ENCODE assay signal across 25 cellular contexts in the genomic region with DNA sequence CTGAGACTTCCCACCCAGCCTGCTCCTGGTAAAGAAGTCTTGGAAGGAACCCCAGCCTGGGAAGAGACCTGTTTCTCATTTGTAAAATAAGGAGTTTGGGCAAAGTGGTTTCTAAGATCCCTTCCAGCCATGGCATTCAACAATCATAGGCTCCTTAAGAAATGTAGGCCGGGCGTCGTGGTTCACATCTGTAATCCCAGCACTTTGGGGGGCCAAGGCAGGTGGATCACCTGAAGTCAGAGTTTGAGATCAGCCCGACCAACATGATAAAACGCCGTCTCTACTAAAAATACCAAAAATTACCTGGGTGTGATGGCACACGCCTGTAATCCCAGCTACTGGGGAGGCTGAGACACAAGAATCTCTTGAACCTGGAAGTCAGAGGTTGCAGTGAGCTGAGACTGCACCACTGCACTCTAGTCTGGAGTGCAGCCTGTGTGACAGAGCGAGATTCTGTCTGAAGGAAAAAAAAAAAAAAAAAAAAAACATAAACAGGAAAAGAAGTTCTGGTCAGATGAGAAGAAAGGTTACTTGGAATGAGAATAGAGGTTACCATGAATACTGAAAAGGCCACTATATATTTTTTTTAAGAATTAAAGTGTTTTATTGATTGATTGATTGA. TPM values are rescaled to one million over a fixed set of nuclear protein-coding genes. Genes with fewer than 3 reads are reported as not detected.
A peak's percentile ranks its signal among the peaks of the same experiment; 100 is the strongest.
DNase-seq lines count a peak whose midpoint lies in the region; TF ChIP-seq lines count a peak whose summit lies in the region.
"Had no signal": no experiment of that assay in that cellular context is flagged by ENCODE, and none has a peak within 500 bp of the region (broad histone marks: within the 10 kb centered on the region; RNA-seq: fewer than 3 reads in every experiment).

No MANE protein-coding gene starts in this region.

- CTCF ChIA-PET in PC-9 (lab: Charles Lee), result no interaction called here

- intact Hi-C loops in PC-9 (cut with micrococcal nuclease; ENCODE audit: unreplicated experiment), result loop anchor here (1.0 to 5.0 kb wide), 6 partner anchors 16 to 117 kb away; partner anchors contain the start of genes DLG5 and POLR3A

- H4K12ac ChIP-seq in trophoblast cell (ENCODE audit: low read depth, low read length), result no peak overlapping the region

- H3K14ac ChIP-seq in trophoblast cell (ENCODE audit: low read length), result no peak overlapping the region

- H3K27me3 ChIP-seq in ACC112 (ENCODE audit: insufficient read depth, low read length) (no peaks in the 10 kb centered on the region), PC-9 (ENCODE audit: insufficient read depth, low read depth) (no peaks in the 10 kb centered on the region), hepatocyte (no peaks in the 10 kb centered on the region), trophoblast cell (ENCODE audit: insufficient read depth, low read length) (no peaks in the 10 kb centered on the region), brain microvascular endothelial cell (replicated peaks) (no peaks in the 10 kb centered on the region)
- H3K27me3 ChIP-seq: cardiac muscle cell, right atrium auricular region, thyroid gland had no signal

- H3K36me3 ChIP-seq in ACC112 (ENCODE audit: insufficient read depth, low read length) (no peaks in the 10 kb centered on the region), PC-9 (ENCODE audit: low read depth) (no peaks in the 10 kb centered on the region), hepatocyte (replicated peaks; ENCODE audit: insufficient read depth, low read depth) (no peaks in the 10 kb centered on the region), trophoblast cell (ENCODE audit: control insufficient read depth in 1 of 2, insufficient read depth in 2 of 2, low read length in 2 of 2) (peaks cover 2 to 6% of the 10 kb centered on the region in 2 experiments), brain microvascular endothelial cell (replicated peaks) (no peaks in the 10 kb centered on the region)
- H3K36me3 ChIP-seq: cardiac muscle cell, right atrium auricular region, thyroid gland had no signal

- no peak overlapping the region for H3K4me3 ChIP-seq in ACC112 (ENCODE audit: low read depth, low read length)
- no peak overlapping the region for H3K4me3 ChIP-seq in PC-9
- H3K4me3 ChIP-seq in hepatocyte, result no peak overlapping the region
- H3K4me3 ChIP-seq in trophoblast cell (ENCODE audit: low read depth, low read length), result no peak overlapping the region
- no peak overlapping the region for H3K4me3 ChIP-seq in brain microvascular endothelial cell (ENCODE audit: low read depth, low read length)
- H3K4me3 ChIP-seq: cardiac muscle cell, right atrium auricular region, SK-N-MC, thyroid gland had no signal

- peak overlapping the region; percentile 8 for H4K91ac ChIP-seq in trophoblast cell (ENCODE audit: low read depth, low read length)

- no TSS peak for BruUV-seq in PC-9 (replicated peaks; lab: Mats Ljungman, UMichigan)

- H3K79me2 ChIP-seq in ACC112 (ENCODE audit: control insufficient read depth, insufficient read depth, low read length, unreplicated experiment), result peaks cover 65% of the 10 kb centered on the region
- peaks cover 92% of the 10 kb centered on the region for H3K79me2 ChIP-seq in PC-9 (ENCODE audit: low read depth)
- H3K79me2 ChIP-seq in hepatocyte, result peaks cover 90% of the 10 kb centered on the region
- peaks cover 9% of the 10 kb centered on the region for H3K79me2 ChIP-seq in trophoblast cell (ENCODE audit: control insufficient read depth, insufficient read depth, low read length, poor library complexity)

- no peak overlapping the region for H4K8ac ChIP-seq in trophoblast cell (ENCODE audit: low read depth, low read length)

- no peak overlapping the region for H2BK120ac ChIP-seq in trophoblast cell (ENCODE audit: insufficient read depth, low read length, poor library complexity)

- H4K20me1 ChIP-seq in PC-9 (ENCODE audit: insufficient read depth) (no peaks in the 10 kb centered on the region; the same call in 1 of the 2 replicates), hepatocyte (ENCODE audit: insufficient read depth, poor library complexity, severe bottlenecking) (peaks cover 19% of the 10 kb centered on the region)

- no peak overlapping the region for H2BK12ac ChIP-seq in trophoblast cell (ENCODE audit: low read length)

- no peak overlapping the region for H3K9ac ChIP-seq in trophoblast cell (ENCODE audit: low read length)

- peaks cover 25% of the 10 kb centered on the region; the same call in 1 of the 2 replicates for H3F3A ChIP-seq in PC-9 (ENCODE audit: insufficient read depth, low read depth)

- H3K9me2 ChIP-seq in PC-9 (ENCODE audit: insufficient read depth) (no peaks in the 10 kb centered on the region), hepatocyte (replicated peaks; ENCODE audit: insufficient read depth) (no peaks in the 10 kb centered on the region)

- H3K4ac ChIP-seq in trophoblast cell (ENCODE audit: low read depth, low read length), result peak overlapping the region; percentile 49

- H3K27ac ChIP-seq in ACC112 (ENCODE audit: low read depth, low read length) (peak overlapping the region; percentile 73; the same call in 1 of the 2 replicates), PC-9 (peak overlapping the region; percentile 43), hepatocyte (peak overlapping the region; percentile 79), trophoblast cell (ENCODE audit: low read depth, low read length) (peak overlapping the region; percentile 57), brain microvascular endothelial cell (no peak overlapping the region)
- H3K27ac ChIP-seq: cardiac muscle cell, right atrium auricular region, SK-N-MC had no signal

- TF ChIP-seq CTCF in PC-9 (conservative IDR thresholded peaks at IDR 0.05), result no peak
- no peak for TF ChIP-seq CTCF in hepatocyte (IDR thresholded peaks at IDR 0.05; ENCODE audit: poor library complexity)
- TF ChIP-seq CTCF in brain microvascular endothelial cell (IDR thresholded peaks at IDR 0.05; ENCODE audit: low read depth, low read length, missing control alignments), result no peak

- no peak overlapping the region for H2AFZ ChIP-seq in ACC112 (ENCODE audit: low read length, unreplicated experiment)
- H2AFZ ChIP-seq in PC-9, result no peak overlapping the region
- H2AFZ ChIP-seq in hepatocyte, result no peak overlapping the region
- no peak overlapping the region for H2AFZ ChIP-seq in trophoblast cell (ENCODE audit: insufficient read depth, low read length, poor library complexity)

- no peak overlapping the region for H3K23ac ChIP-seq in trophoblast cell (ENCODE audit: low read length)

- H3K79me1 ChIP-seq in trophoblast cell (ENCODE audit: low read length), result peaks cover 6% of the 10 kb centered on the region

- no peaks in the 10 kb centered on the region for H3K9me3 ChIP-seq in PC-9 (ENCODE audit: insufficient read depth, low read depth)
- H3K9me3 ChIP-seq in hepatocyte (ENCODE audit: low read depth), result no peaks in the 10 kb centered on the region
- no peaks in the 10 kb centered on the region for H3K9me3 ChIP-seq in trophoblast cell (ENCODE audit: insufficient read depth, low read depth, low read length)
- H3K9me3 ChIP-seq: right atrium auricular region, thyroid gland had no signal

- in situ Hi-C loops in brain microvascular endothelial cell (cut with HindIII; ENCODE audit: low pct_ligation_motif_present, low sequenced_read_pairs), result no loop called here

- POLR2A ChIA-PET in PC-9 (lab: Charles Lee; ENCODE audit: unreplicated experiment), result no interaction called here

- H2BK5ac ChIP-seq in trophoblast cell (ENCODE audit: low read depth, low read length, poor library complexity), result no peak overlapping the region

- H3K18ac ChIP-seq in trophoblast cell (ENCODE audit: low read length), result peak overlapping the region; percentile 17

- H3K4me1 ChIP-seq in ACC112 (ENCODE audit: control insufficient read depth, insufficient read depth, low read length, unreplicated experiment) (peaks cover 34% of the 10 kb centered on the region), PC-9 (replicated peaks; ENCODE audit: insufficient read depth) (peaks cover 27% of the 10 kb centered on the region), hepatocyte (ENCODE audit: insufficient read depth) (peaks cover 38% of the 10 kb centered on the region), trophoblast cell (ENCODE audit: control insufficient read depth in 1 of 2, insufficient read depth in 2 of 2, low read length in 2 of 2) (peaks cover 15 to 22% of the 10 kb centered on the region in 2 experiments)

- H3K4me2 ChIP-seq in PC-9 (peak overlapping the region; percentile 50), hepatocyte (peak overlapping the region; percentile 56), trophoblast cell (ENCODE audit: low read length) (no peak overlapping the region)

- 86% methylated on average over 8 of the region's 8 CpGs for WGBS in hepatocyte (ENCODE audit: low lambda C conversion rate, missing lambda C conversion rate)
- no CpG with 5 or more reads among the region's 8 CpGs for WGBS in trophoblast cell (ENCODE audit: extremely low coverage, insufficient coverage, insufficient read length)

- no peak overlapping the region for H2AK5ac ChIP-seq in trophoblast cell (ENCODE audit: low read length)

- DNase-seq in PC-9 (no peak), hepatocyte (ENCODE audit: low spot score) (no peak), trophoblast cell (no peak), globus pallidus (ENCODE audit: low spot score) (no peak), SW 1271 (lab: John Stamatoyannopoulos, UW) (no peak), brain microvascular endothelial cell (no peak), SIG-M5 treated with dmso at 0.1 percent for 504 hours (lab: John Stamatoyannopoulos, UW; ENCODE audit: unreplicated experiment) (no peak)
- DNase-seq: activated CD4-positive, alpha-beta T cell treated with anti-CD3 and anti-CD28 coated beads for 4 hours; activated CD8-positive, alpha-beta memory T cell treated with anti-CD3 and anti-CD28 coated beads for 24 hours; activated naive CD4-positive, alpha-beta T cell; activated T-cell treated with anti-CD3 and anti-CD28 coated beads, Interleukin-2, amount 50 U/mL, for 24 hours; cortex of kidney; DMS79; MV-4-11; naive B cell; NCI-H1694; NCI-H510A treated with DMSO at 0.1 percent for 48 hours; stimulated activated CD4-positive, alpha-beta T cell treated with anti-CD3 and anti-CD28 coated beads, Interleukin-4, amount 100 ng/mL, for 4 hours; stimulated activated naive CD4-positive, alpha-beta T cell treated with Interleukin-2 at 50 U/mL for 16 hours; T-helper 17 cell; thyroid gland had no signal

RNA-seq across cellular contexts. Expression of gene DLG5, which starts 15.9 kb away (rescaled TPM):
- 75.5 and 81.7 TPM in 2 replicates for total RNA-seq in PC-9 (2021)
- 23.6 and 29.3 TPM in 2 replicates for total RNA-seq in hepatocyte
- polyA plus RNA-seq in hepatocyte, result 14.7 and 15.5 TPM in 2 replicates
- 82.9 and 86.6 TPM in 2 replicates for polyA plus RNA-seq in trophoblast cell (2013)
